In genomic region chr9:121915304-121915625, GRCh38 we compare ENCODE assay signal across 11 cellular contexts.
DNase-seq lines count a peak whose midpoint lies in the region; ATAC-seq and TF ChIP-seq lines count a peak whose summit lies in the region.
"Had no signal": no experiment of that assay in that cellular context is flagged by ENCODE, and none has a peak within 500 bp of the region (broad histone marks: within the 10 kb centered on the region; RNA-seq: fewer than 3 reads in every experiment).

No MANE protein-coding gene starts in this region.

- H3K9ac ChIP-seq in Loucy (ENCODE audit: low read depth, low read length, poor library complexity, severe bottlenecking): no peak overlapping the region

- H3K4me2 ChIP-seq in DOHH2 (ENCODE audit: low read length) (peak overlapping the region; percentile 32), Loucy (ENCODE audit: low read depth, low read length, poor library complexity, severe bottlenecking) (peak overlapping the region; percentile 24)

- DNase-seq in OCI-M1 (lab: John Stamatoyannopoulos, UW) (peak; percentile 58), erythroblast (lab: John Stamatoyannopoulos, UW) (peak; percentile 14 to 39)
- DNase-seq: GF-D8, NCI-H146, NCI-H774, Right ventricle myocardium superior had no signal

- no peak overlapping the region for H3K27ac ChIP-seq in DOHH2 (ENCODE audit: low read depth, low read length)

- H3K9me2 ChIP-seq in DOHH2 (replicated peaks; ENCODE audit: control insufficient read depth, low read length) (no peaks in the 10 kb centered on the region), Loucy (replicated peaks; ENCODE audit: low read depth, low read length) (no peaks in the 10 kb centered on the region)

- no peaks in the 10 kb centered on the region for H3K9me3 ChIP-seq in DOHH2 (ENCODE audit: control insufficient read depth, insufficient read depth, low read length)
- no peaks in the 10 kb centered on the region for H3K9me3 ChIP-seq in Loucy (ENCODE audit: insufficient read depth, low read depth, low read length)

- H3K27me3 ChIP-seq in DOHH2 (ENCODE audit: control insufficient read depth, low read length): no peaks in the 10 kb centered on the region
- H3K27me3 ChIP-seq in Loucy (ENCODE audit: insufficient read depth, low read length, poor library complexity, severe bottlenecking): no peaks in the 10 kb centered on the region

- H3F3A ChIP-seq in DOHH2 (ENCODE audit: control insufficient read depth, insufficient read depth) (no peaks in the 10 kb centered on the region), Loucy (ENCODE audit: low read depth) (no peaks in the 10 kb centered on the region)

- no peaks in the 10 kb centered on the region for H3K79me2 ChIP-seq in DOHH2 (ENCODE audit: control insufficient read depth, low read length)
- peaks cover 10% of the 10 kb centered on the region; the same call in 1 of the 2 replicates for H3K79me2 ChIP-seq in Loucy (ENCODE audit: insufficient read depth, low read length)

- no peak for TF ChIP-seq CTCF in DOHH2 (IDR thresholded peaks at IDR 0.05; ENCODE audit: low read depth, low read length, poor library complexity, severe bottlenecking)
- TF ChIP-seq CTCF in Loucy (conservative IDR thresholded peaks at IDR 0.05; ENCODE audit: low read length): no peak

- no peaks in the 10 kb centered on the region for H3K36me3 ChIP-seq in DOHH2 (ENCODE audit: control insufficient read depth, low read length)
- H3K36me3 ChIP-seq in Loucy (ENCODE audit: insufficient read depth, low read length): no peaks in the 10 kb centered on the region

- H3K4me1 ChIP-seq in DOHH2 (ENCODE audit: control insufficient read depth, low read length) (peaks cover 20% of the 10 kb centered on the region), Loucy (ENCODE audit: insufficient read depth, low read length, poor library complexity, severe bottlenecking) (peaks cover 53% of the 10 kb centered on the region)

- H2AFZ ChIP-seq in Loucy (ENCODE audit: low read length): no peak overlapping the region

- no peak for TF ChIP-seq POLR2A in erythroblast (IDR thresholded peaks at IDR 0.05; ENCODE audit: low read length)

- H4K20me1 ChIP-seq in DOHH2 (ENCODE audit: control insufficient read depth, insufficient read depth, low read depth, low read length) (no peaks in the 10 kb centered on the region), Loucy (ENCODE audit: insufficient read depth, low read length, poor library complexity, severe bottlenecking) (peaks cover 5% of the 10 kb centered on the region)

- H3K4me3 ChIP-seq in DOHH2 (ENCODE audit: low read length) (no peak overlapping the region), Loucy (ENCODE audit: low read length, poor library complexity, severe bottlenecking) (no peak overlapping the region)

- ATAC-seq in GM21717 (IDR thresholded peaks at IDR 0.05; ENCODE audit: unreplicated experiment) (no peak), HG03135 (IDR thresholded peaks at IDR 0.05; ENCODE audit: unreplicated experiment) (no peak), GM18907 (IDR thresholded peaks at IDR 0.05; ENCODE audit: unreplicated experiment) (no peak)
